In genomic region chr10:87707254-87707653, GRCh38 we compare ENCODE assay signal across 30 cellular contexts.
"Had no signal": no experiment of that assay in that cellular context is flagged by ENCODE, and none has a peak within 500 bp of the region (broad histone marks: within the 10 kb centered on the region; RNA-seq: fewer than 3 reads in every experiment).

No MANE protein-coding gene starts in this region.

- H3K9me3 Mint-ChIP-seq: natural killer cell; nephron; neural progenitor cell; stimulated activated effector memory CD8-positive, alpha-beta T cell treated with anti-CD3 and anti-CD28 coated beads, Interleukin-12 subunit alpha, Interleukin-12 subunit beta, amount 100 ng/mL, for 72 hours; stimulated activated naive B cell treated with anti-CD40 and anti-IgM and Interleukin-4, amounts not matched to agents 10 μg/mL and 1 μg/mL and 100 μg/mL, for 72 hours; stimulated activated naive CD8-positive, alpha-beta T cell treated with anti-CD3 and anti-CD28 coated beads, Interleukin-15, Interleukin-2, amounts not matched to agents 100 ng/mL and 50 ng/mL, for 24 hours; type B pancreatic cell had no signal

- H3K9me3 ChIP-seq: ovary, psoas muscle, right lobe of liver, sigmoid colon, stomach, suprapubic skin, testis, tibial artery, transverse colon, upper lobe of right lung, uterus had no signal

- DNase-seq: natural killer cell; occipital lobe; ovary; posterior cingulate gyrus; psoas muscle; right cardiac atrium; sigmoid colon; small intestine; stimulated activated CD4-positive, alpha-beta T cell treated with anti-CD3 and anti-CD28 coated beads, Interleukin-15, amount 100 ng/mL, for 24 hours; stimulated activated CD4-positive, alpha-beta T cell treated with anti-CD3 and anti-CD28 coated beads, Interleukin-2, amount 100 ng/mL, for 24 hours; stimulated activated CD4-positive, alpha-beta T cell treated with anti-CD3 and anti-CD28 coated beads, Interleukin-2, amount 100 ng/mL, for 48 hours; stimulated activated CD4-positive, alpha-beta T cell treated with anti-CD3 and anti-CD28 coated beads, Interleukin-4, amount 100 ng/mL, for 24 hours; stimulated activated naive B cell treated with anti-CD40 and anti-IgM and Interleukin-4, amounts not matched to agents 10 μg/mL and 1 μg/mL and 100 μg/mL, for 72 hours; stimulated activated naive CD4-positive, alpha-beta T cell treated with Interleukin-2 at 50 U/mL for 16 hours; stomach; substantia nigra; testis; tibial artery; transverse colon; upper lobe of right lung; uterus had no signal

- H3K27me3 ChIP-seq: neural progenitor cell, ovary, right lobe of liver, sigmoid colon, stomach, suprapubic skin, testis, tibial artery, transverse colon, upper lobe of right lung, uterus had no signal

- H3K36me3 Mint-ChIP-seq: natural killer cell; neural progenitor cell; stimulated activated effector memory CD8-positive, alpha-beta T cell treated with anti-CD3 and anti-CD28 coated beads, Interleukin-12 subunit alpha, Interleukin-12 subunit beta, amount 100 ng/mL, for 72 hours; stimulated activated naive B cell treated with anti-CD40 and anti-IgM and Interleukin-4, amounts not matched to agents 10 μg/mL and 1 μg/mL and 100 μg/mL, for 72 hours; type B pancreatic cell had no signal

- H3K4me3 Mint-ChIP-seq: natural killer cell; nephron; neural progenitor cell; stimulated activated effector memory CD8-positive, alpha-beta T cell treated with anti-CD3 and anti-CD28 coated beads, Interleukin-12 subunit alpha, Interleukin-12 subunit beta, amount 100 ng/mL, for 72 hours; stimulated activated naive B cell treated with anti-CD40 and anti-IgM and Interleukin-4, amounts not matched to agents 10 μg/mL and 1 μg/mL and 100 μg/mL, for 72 hours; stimulated activated naive CD8-positive, alpha-beta T cell treated with anti-CD3 and anti-CD28 coated beads, Interleukin-15, Interleukin-2, amounts not matched to agents 100 ng/mL and 50 ng/mL, for 24 hours; type B pancreatic cell had no signal

- H3K36me3 ChIP-seq: neural progenitor cell, ovary, sigmoid colon, stomach, suprapubic skin, uterus had no signal

- H3K4me3 ChIP-seq: neural progenitor cell, ovary, psoas muscle, right lobe of liver, sigmoid colon, stomach, suprapubic skin, testis, tibial artery, transverse colon, upper lobe of right lung, uterus had no signal

- H3K4me1 Mint-ChIP-seq: natural killer cell; neural progenitor cell; stimulated activated effector memory CD8-positive, alpha-beta T cell treated with anti-CD3 and anti-CD28 coated beads, Interleukin-12 subunit alpha, Interleukin-12 subunit beta, amount 100 ng/mL, for 72 hours; stimulated activated naive B cell treated with anti-CD40 and anti-IgM and Interleukin-4, amounts not matched to agents 10 μg/mL and 1 μg/mL and 100 μg/mL, for 72 hours had no signal

- H3K27ac Mint-ChIP-seq: natural killer cell; nephron; neural progenitor cell; progenitor cell of endocrine pancreas; stimulated activated effector memory CD8-positive, alpha-beta T cell treated with anti-CD3 and anti-CD28 coated beads, Interleukin-12 subunit alpha, Interleukin-12 subunit beta, amount 100 ng/mL, for 72 hours; stimulated activated naive B cell treated with anti-CD40 and anti-IgM and Interleukin-4, amounts not matched to agents 10 μg/mL and 1 μg/mL and 100 μg/mL, for 72 hours; stimulated activated naive CD8-positive, alpha-beta T cell treated with anti-CD3 and anti-CD28 coated beads, Interleukin-15, Interleukin-2, amounts not matched to agents 100 ng/mL and 50 ng/mL, for 24 hours; type B pancreatic cell had no signal

- H3K4me1 ChIP-seq: neural progenitor cell, parathyroid adenoma, psoas muscle, sigmoid colon, suprapubic skin, testis, tibial artery, upper lobe of right lung, uterus had no signal

- ATAC-seq: natural killer cell; psoas muscle; right cardiac atrium; stimulated activated effector memory CD8-positive, alpha-beta T cell treated with anti-CD3 and anti-CD28 coated beads, Interleukin-12 subunit alpha, Interleukin-12 subunit beta, amount 100 ng/mL, for 72 hours; stimulated activated naive B cell treated with anti-CD40 and anti-IgM and Interleukin-4, amounts not matched to agents 10 μg/mL and 1 μg/mL and 100 μg/mL, for 72 hours; upper lobe of right lung had no signal

- H3K27ac ChIP-seq: neural progenitor cell, ovary, parathyroid adenoma, psoas muscle, sigmoid colon, stomach, suprapubic skin, testis, tibial artery, transverse colon, upper lobe of right lung, uterus had no signal

- H3K27me3 Mint-ChIP-seq: progenitor cell of endocrine pancreas, type B pancreatic cell had no signal
